Comparison of ENCODE assay signal across 17 cellular contexts in the genomic region with DNA sequence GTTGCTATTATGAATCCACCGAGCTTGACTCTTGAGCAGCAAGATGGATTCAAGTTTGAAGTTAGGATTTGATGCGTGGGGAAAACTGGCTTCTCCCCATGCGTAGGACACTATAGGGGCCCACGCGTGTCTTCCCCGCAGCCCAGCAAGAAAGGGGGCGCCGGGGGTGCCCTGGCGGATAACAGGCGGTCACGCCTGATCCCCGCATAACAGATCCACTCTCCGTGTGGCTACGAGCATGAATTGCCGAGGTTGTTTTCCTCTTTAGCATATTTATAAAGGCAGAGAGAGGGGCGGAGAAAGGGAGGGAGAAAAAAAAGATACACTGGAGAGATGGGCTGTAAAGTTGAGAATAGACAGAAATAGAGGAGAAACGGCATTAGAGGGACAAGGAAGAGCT. TPM values are rescaled to one million over a fixed set of nuclear protein-coding genes. Genes with fewer than 3 reads are reported as not detected.
A peak's percentile ranks its signal among the peaks of the same experiment; 100 is the strongest.
DNase-seq lines count a peak whose midpoint lies in the region; ATAC-seq, FAIRE-seq and TF ChIP-seq lines count a peak whose summit lies in the region.
"Had no signal": no experiment of that assay in that cellular context is flagged by ENCODE, and none has a peak within 500 bp of the region (broad histone marks: within the 10 kb centered on the region; RNA-seq: fewer than 3 reads in every experiment).

No MANE protein-coding gene starts in this region.

- H3K4me3 ChIP-seq in Caco-2 (ENCODE audit: low read depth, low read length): no peak overlapping the region
- no peak overlapping the region for H3K4me3 ChIP-seq in astrocyte (ENCODE audit: insufficient read depth, low read depth, low read length)
- H3K4me3 ChIP-seq: uterus had no signal

- H3K9me3 Mint-ChIP-seq in T-helper 2 cell treated with Interferon-gamma antibody and Interleukin-4, amounts not matched to agents 5 μg/mL and 100 μg/mL, for 36 hours: peaks cover 6% of the 10 kb centered on the region
- H3K9me3 Mint-ChIP-seq in Caco-2 (ENCODE audit: unreplicated experiment) (no peaks in the 10 kb centered on the region), astrocyte (ENCODE audit: unreplicated experiment) (peaks cover 10% of the 10 kb centered on the region)
- peaks cover 2 to 51% (median 23%) of the 10 kb centered on the region in 9 donors for H3K9me3 Mint-ChIP-seq in naive thymus-derived CD8-positive, alpha-beta T cell

- no peak for TF ChIP-seq CTCF in Caco-2 (IDR thresholded peaks at IDR 0.05; ENCODE audit: insufficient read depth in 1 of 2, low read depth in 1 of 2, low read length in 1 of 2, severe bottlenecking in 1 of 2, unreplicated experiment in 1 of 2)
- TF ChIP-seq CTCF in astrocyte (IDR thresholded peaks at IDR 0.05; ENCODE audit: insufficient read depth, low read depth, low read length): no peak

- BruUV-seq in Caco-2 (replicated peaks; lab: Mats Ljungman, UMichigan): TSS peak; percentile 53

- POLR2A ChIA-PET in Caco-2 (lab: Charles Lee): interaction anchor here (0.7 kb wide), 1 partner anchor 19 kb away, joined by 3 read pairs; no protein-coding TSS in a partner anchor
- POLR2A ChIA-PET in naive thymus-derived CD8-positive, alpha-beta T cell (lab: Charles Lee): no interaction called here

- no peak overlapping the region for H3K4me3 Mint-ChIP-seq in T-helper 2 cell treated with Interferon-gamma antibody and Interleukin-4, amounts not matched to agents 5 μg/mL and 100 μg/mL, for 36 hours
- peak overlapping the region; percentile 69 for H3K4me3 Mint-ChIP-seq in Caco-2 (ENCODE audit: unreplicated experiment)
- no peak overlapping the region for H3K4me3 Mint-ChIP-seq in astrocyte (ENCODE audit: unreplicated experiment)
- peak overlapping the region in 6 of 10 donors; percentile 14 to 54 (median 28) for H3K4me3 Mint-ChIP-seq in naive thymus-derived CD8-positive, alpha-beta T cell
- H3K4me3 Mint-ChIP-seq: activated CD4-positive, alpha-beta T cell treated with anti-CD3 and anti-CD28 coated beads for 36 hours; CD8-positive, alpha-beta T cell had no signal

- no peak overlapping the region for H2AFZ ChIP-seq in astrocyte (ENCODE audit: low read depth, low read length)

- no peak for DNase-seq in T-helper 2 cell treated with Interferon-gamma antibody and Interleukin-4, amounts not matched to agents 5 μg/mL and 100 μg/mL, for 36 hours (ENCODE audit: low spot score)
- no peak for DNase-seq in T-helper 2 cell
- no peak for DNase-seq in Caco-2
- no peak for DNase-seq in astrocyte (ENCODE audit: low read depth)
- DNase-seq in naive thymus-derived CD8-positive, alpha-beta T cell: no peak
- no peak for DNase-seq in SIG-M5 treated with dmso at 0.1 percent for 504 hours (lab: John Stamatoyannopoulos, UW; ENCODE audit: unreplicated experiment)
- DNase-seq in left lobe of liver (ENCODE audit: low spot score): no peak
- DNase-seq: activated T-cell treated with anti-CD3 and anti-CD28 coated beads, Interleukin-2, amount 50 U/mL, for 1 hour; CD8-positive, alpha-beta T cell; cerebellar nuclear complex; NCI-H146; NCI-H345; Right ventricle myocardium superior; stimulated activated CD4-positive, alpha-beta T cell treated with anti-CD3 and anti-CD28 coated beads, Interleukin-15, amount 100 ng/mL, for 24 hours; uterus had no signal

- no peaks in the 10 kb centered on the region for H4K20me1 ChIP-seq in astrocyte (ENCODE audit: insufficient read depth, low read length)

- H3K27ac Mint-ChIP-seq in T-helper 2 cell treated with Interferon-gamma antibody and Interleukin-4, amounts not matched to agents 5 μg/mL and 100 μg/mL, for 36 hours: peak overlapping the region; percentile 10
- H3K27ac Mint-ChIP-seq in Caco-2 (ENCODE audit: unreplicated experiment) (peak overlapping the region; percentile 63), astrocyte (ENCODE audit: unreplicated experiment) (peak overlapping the region; percentile 59)
- peak overlapping the region in 2 of 10 donors; percentile 40 to 53 for H3K27ac Mint-ChIP-seq in naive thymus-derived CD8-positive, alpha-beta T cell
- H3K27ac Mint-ChIP-seq: activated CD4-positive, alpha-beta T cell treated with anti-CD3 and anti-CD28 coated beads for 36 hours; CD8-positive, alpha-beta T cell had no signal

- H3K27me3 ChIP-seq in Caco-2 (replicated peaks; ENCODE audit: control insufficient read depth, insufficient read depth, low read length) (no peaks in the 10 kb centered on the region), astrocyte (ENCODE audit: insufficient read depth, low read length) (peaks cover 73% of the 10 kb centered on the region)

- CTCF ChIA-PET in Caco-2 (lab: Charles Lee): no interaction called here

- H3K36me3 Mint-ChIP-seq in T-helper 2 cell treated with Interferon-gamma antibody and Interleukin-4, amounts not matched to agents 5 μg/mL and 100 μg/mL, for 36 hours (ENCODE audit: low read depth): peaks cover 5% of the 10 kb centered on the region
- H3K36me3 Mint-ChIP-seq in Caco-2 (ENCODE audit: insufficient read depth, unreplicated experiment): no peaks in the 10 kb centered on the region
- peaks cover 4% of the 10 kb centered on the region for H3K36me3 Mint-ChIP-seq in astrocyte (ENCODE audit: low read depth, unreplicated experiment)
- peaks cover 13 to 33% (median 31%) of the 10 kb centered on the region in 3 donors for H3K36me3 Mint-ChIP-seq in naive thymus-derived CD8-positive, alpha-beta T cell
- H3K36me3 Mint-ChIP-seq: CD8-positive, alpha-beta T cell had no signal

- H3K27ac ChIP-seq in astrocyte (ENCODE audit: low read depth, low read length): no peak overlapping the region
- H3K27ac ChIP-seq: uterus had no signal

- H3K9ac ChIP-seq in astrocyte (ENCODE audit: low read length): no peak overlapping the region

- H3K9me3 ChIP-seq in Caco-2 (no peaks in the 10 kb centered on the region), astrocyte (ENCODE audit: insufficient read depth, low read depth, low read length) (no peaks in the 10 kb centered on the region)
- H3K9me3 ChIP-seq: uterus had no signal

- peaks cover 71% of the 10 kb centered on the region for H3K27me3 Mint-ChIP-seq in T-helper 2 cell treated with Interferon-gamma antibody and Interleukin-4, amounts not matched to agents 5 μg/mL and 100 μg/mL, for 36 hours (ENCODE audit: low read depth)
- no peaks in the 10 kb centered on the region for H3K27me3 Mint-ChIP-seq in Caco-2 (ENCODE audit: insufficient read depth, unreplicated experiment)
- H3K27me3 Mint-ChIP-seq in astrocyte (ENCODE audit: low read depth, unreplicated experiment): peaks cover 73% of the 10 kb centered on the region
- peaks cover 53 to 88% (median 73%) of the 10 kb centered on the region in 5 donors for H3K27me3 Mint-ChIP-seq in naive thymus-derived CD8-positive, alpha-beta T cell

- H3K36me3 ChIP-seq in Caco-2 (ENCODE audit: control insufficient read depth, insufficient read depth, low read length) (no peaks in the 10 kb centered on the region), astrocyte (ENCODE audit: insufficient read depth, low read length) (no peaks in the 10 kb centered on the region)
- H3K36me3 ChIP-seq: uterus had no signal

- peaks cover 4% of the 10 kb centered on the region for H3K4me1 Mint-ChIP-seq in T-helper 2 cell treated with Interferon-gamma antibody and Interleukin-4, amounts not matched to agents 5 μg/mL and 100 μg/mL, for 36 hours (ENCODE audit: low read depth)
- H3K4me1 Mint-ChIP-seq in Caco-2 (ENCODE audit: low read depth, unreplicated experiment) (peaks cover 7% of the 10 kb centered on the region), astrocyte (ENCODE audit: low read depth, unreplicated experiment) (peaks cover 2% of the 10 kb centered on the region)
- peaks cover 12 to 25% (median 19%) of the 10 kb centered on the region in 4 donors for H3K4me1 Mint-ChIP-seq in naive thymus-derived CD8-positive, alpha-beta T cell

- no peak overlapping the region for H3K4me2 ChIP-seq in astrocyte (ENCODE audit: low read length)

- H3K79me2 ChIP-seq in astrocyte (ENCODE audit: insufficient read depth, low read length): no peaks in the 10 kb centered on the region

- intact Hi-C loops in Caco-2 (cut with micrococcal nuclease; ENCODE audit: unreplicated experiment): no loop called here

- FAIRE-seq in astrocyte (lab: Jason Lieb, UNC): no peak

- H3K4me1 ChIP-seq in Caco-2 (peaks cover 11% of the 10 kb centered on the region; the same call in 1 of the 2 replicates), astrocyte (ENCODE audit: insufficient read depth, low read length) (no peaks in the 10 kb centered on the region)

- no peak for ATAC-seq in naive thymus-derived CD8-positive, alpha-beta T cell
- ATAC-seq in GM21723 (IDR thresholded peaks at IDR 0.05; ENCODE audit: unreplicated experiment): no peak
- ATAC-seq in left lobe of liver: no peak
- ATAC-seq: activated CD4-positive, alpha-beta T cell treated with anti-CD3 and anti-CD28 coated beads for 36 hours; CD8-positive, alpha-beta T cell had no signal

RNA-seq across cellular contexts. Expression of a gene that starts 32.1 kb away (rescaled TPM):
- total RNA-seq in Caco-2 (2022) (6.3 and 8.7 TPM in 2 replicates), astrocyte (2.1 and 6.6 TPM in 2 replicates), left lobe of liver (0.45 TPM)
- total RNA-seq in naive thymus-derived CD8-positive, alpha-beta T cell: not detected
- not detected for polyA plus RNA-seq in naive thymus-derived CD8-positive, alpha-beta T cell

Comparison
In these comparisons a context has a peak if more than half of its experiments do, and no peak if none do; other contexts are left out.
1. H3K4me3 Mint-ChIP-seq: peak in Caco-2 (single experiment) and naive thymus-derived CD8-positive, alpha-beta T cell (6 of 10); none in T-helper 2 cell treated with Interferon-gamma antibody and Interleukin-4, amounts not matched to agents 5 μg/mL and 100 μg/mL, for 36 hours (single experiment) and astrocyte (single experiment).